In genomic region chr3:11845661-11846060, GRCh38 we compare ENCODE assay signal across 8 cellular contexts. TPM values are rescaled to one million over a fixed set of nuclear protein-coding genes. Genes with fewer than 3 reads are reported as not detected.
DNase-seq lines count a peak whose midpoint lies in the region; ATAC-seq and TF ChIP-seq lines count a peak whose summit lies in the region.

No MANE protein-coding gene starts in this region.

- H3K36me3 ChIP-seq in BJ (ENCODE audit: control insufficient read depth, insufficient read depth, low read length) (peaks cover 11% of the 10 kb centered on the region), HUES64 (ENCODE audit: insufficient read depth, low read length) (peaks cover 35% of the 10 kb centered on the region)

- BruUV-seq in MCF 10A (replicated peaks; lab: Mats Ljungman, UMichigan) = TSS peak; percentile 34

- no peaks in the 10 kb centered on the region for H3K9me3 Mint-ChIP-seq in MCF 10A (ENCODE audit: unreplicated experiment)

- peak overlapping the region; percentile 75 for H3K4me3 ChIP-seq in BJ (ENCODE audit: low read depth, low read length)
- H3K4me3 ChIP-seq in HUES64 (ENCODE audit: low read length) = peak overlapping the region; percentile 84
- peak overlapping the region; percentile 93 for H3K4me3 ChIP-seq in mononuclear cell (ENCODE audit: low read length)

- no peak overlapping the region for H3K27ac ChIP-seq in HUES64 (ENCODE audit: low read depth, low read length)

- peak overlapping the region; percentile 94 for H3K27ac Mint-ChIP-seq in MCF 10A (ENCODE audit: low read depth, unreplicated experiment)

- H3K27me3 ChIP-seq in BJ (ENCODE audit: control insufficient read depth, insufficient read depth, low read length) = no peaks in the 10 kb centered on the region; the same call in 1 of the 2 replicates
- peaks cover 13% of the 10 kb centered on the region for H3K27me3 ChIP-seq in HUES64 (ENCODE audit: insufficient read depth, low read length)
- H3K27me3 ChIP-seq in mononuclear cell (ENCODE audit: insufficient read depth, low read length) = no peaks in the 10 kb centered on the region

- no peak for TF ChIP-seq CTCF in BJ (IDR thresholded peaks at IDR 0.05; ENCODE audit: insufficient read depth, low read depth, low read length)
- TF ChIP-seq CTCF in MCF 10A (IDR thresholded peaks at IDR 0.05; ENCODE audit: unreplicated experiment) = no peak

- CTCF ChIA-PET in BJ (lab: Yijun Ruan, JAX) = interaction anchor here (0.7 to 1.7 kb wide), 6 partner anchors 9 to 634 kb away, joined by 3 to 18 read pairs (median 4); partner anchors contain the start of gene VGLL4
- CTCF ChIA-PET in MCF 10A (lab: Yijun Ruan, JAX) = interaction anchor here (0.9 to 2.5 kb wide), 6 partner anchors 9 to 634 kb away, joined by 3 to 11 read pairs (median 4); no protein-coding TSS in a partner anchor

- H3K4me1 ChIP-seq in HUES64 (ENCODE audit: insufficient read depth, low read length) = peaks cover 7% of the 10 kb centered on the region; the same call in 1 of the 2 replicates
- H3K4me1 ChIP-seq in mononuclear cell (ENCODE audit: insufficient read depth, low read length) = peaks cover 23% of the 10 kb centered on the region

- DNase-seq in BJ (ENCODE audit: low read depth) = no peak
- peak; percentile 0 for DNase-seq in MCF 10A (ENCODE audit: unreplicated experiment)
- DNase-seq in SW 1271 (lab: John Stamatoyannopoulos, UW) = no peak

- H3K9ac ChIP-seq in HUES64 (ENCODE audit: low read depth, low read length) = peak overlapping the region; percentile 85

- POLR2A ChIA-PET in BJ (lab: Charles Lee) = no interaction called here
- POLR2A ChIA-PET in MCF 10A (lab: Yijun Ruan, JAX) = interaction anchor here (1.0 to 2.1 kb wide), 14 partner anchors 10 to 638 kb away, joined by 3 to 8 read pairs (median 4); partner anchors contain the start of gene VGLL4

- peaks cover 40% of the 10 kb centered on the region for H3K36me3 Mint-ChIP-seq in MCF 10A (ENCODE audit: insufficient read depth, unreplicated experiment)

- peak overlapping the region; percentile 99 for H3K4me3 Mint-ChIP-seq in MCF 10A (ENCODE audit: unreplicated experiment)

- H3K4me1 Mint-ChIP-seq in MCF 10A (ENCODE audit: insufficient read depth, unreplicated experiment) = peaks cover 18% of the 10 kb centered on the region

- intact Hi-C loops in MCF 10A (cut with micrococcal nuclease) = loop anchor here (5.0 kb wide), 1 partner anchor 463 kb away; no protein-coding TSS in a partner anchor

- H3K9me3 ChIP-seq in HUES64 (ENCODE audit: insufficient read depth, low read depth, low read length) = 0 out of 2 replicates have a peak, but pooled peaks cover 1% of the 10 kb centered on the region
- H3K9me3 ChIP-seq in mononuclear cell (ENCODE audit: low read depth, low read length) = no peaks in the 10 kb centered on the region

- ATAC-seq in GM19463 (IDR thresholded peaks at IDR 0.05; ENCODE audit: unreplicated experiment) (no peak), GM21825 (IDR thresholded peaks at IDR 0.05; ENCODE audit: unreplicated experiment) (no peak), HG02938 (IDR thresholded peaks at IDR 0.05; ENCODE audit: unreplicated experiment) (no peak)

- no peaks in the 10 kb centered on the region for H3K27me3 Mint-ChIP-seq in MCF 10A (ENCODE audit: insufficient read depth, unreplicated experiment)

- WGBS in HUES64 = 51% methylated on average over 6 of the region's 6 CpGs

RNA-seq across cellular contexts. Expression of gene TAMM41, which starts 1.0 kb away (rescaled TPM):
- polyA plus RNA-seq in BJ (2011; rRNA removed) = 10.0 and 12.0 TPM in 2 replicates
- polyA minus RNA-seq in BJ (2011; rRNA and poly(A)+ RNA removed) = 12.1 and 14.8 TPM in 2 replicates
- polyA plus RNA-seq in HUES64 (2013, experiment 1 of 2) = 18.0 TPM
- 20.9 TPM for polyA plus RNA-seq in HUES64 (2013, experiment 2 of 2)
- total RNA-seq in MCF 10A (2022) (19.8 and 26.2 TPM in 2 replicates), mononuclear cell (16.8 TPM)
